Comparison of ENCODE assay signal across 8 cellular contexts in genomic region chr4:153792007-153792892, GRCh38. TPM values are rescaled to one million over a fixed set of nuclear protein-coding genes. Genes with fewer than 3 reads are reported as not detected.
DNase-seq lines count a peak whose midpoint lies in the region; FAIRE-seq and TF ChIP-seq lines count a peak whose summit lies in the region.

No MANE protein-coding gene starts in this region.

- peak overlapping the region; percentile 30 for H3K4ac ChIP-seq in H1 (replicated peaks; ENCODE audit: insufficient read length, low read depth, low read length)
- H3K4ac ChIP-seq in mesendoderm (ENCODE audit: low read depth, low read length), result no peak overlapping the region

- TF ChIP-seq CTCF in Peyer's patch (IDR thresholded peaks at IDR 0.05), result peak in 2 of 6 experiments; percentile 8 to 11
- peak in 2 of 3 experiments; percentile 76 to 78; a peak in 3 of 4 replicates for TF ChIP-seq CTCF in H1 (IDR thresholded peaks at IDR 0.05; ENCODE audit: control extremely low read depth in 1 of 3, insufficient read depth in 1 of 3, low read depth in 1 of 3, low read length in 3 of 3)

- H2BK15ac ChIP-seq in H1 (ENCODE audit: low read length) (peak overlapping the region; percentile 96), mesendoderm (replicated peaks; ENCODE audit: low read depth) (no peak overlapping the region)

- H3K14ac ChIP-seq in H1 (ENCODE audit: insufficient read length), result no peak overlapping the region

- peaks cover 12 to 16% of the 10 kb centered on the region in 2 experiments for H3K79me2 ChIP-seq in H1 (ENCODE audit: control insufficient read depth in 1 of 2, insufficient read depth in 2 of 2, low read length in 2 of 2)
- peaks cover 15% of the 10 kb centered on the region for H3K79me2 ChIP-seq in mesendoderm (ENCODE audit: control insufficient read depth, insufficient read depth, low read length)

- H3K4me2 ChIP-seq in H1 (ENCODE audit: insufficient read depth in 1 of 2, low read depth in 2 of 2, low read length in 2 of 2) (peak overlapping the region; percentile 85 to 96), mesendoderm (ENCODE audit: low read length) (peak overlapping the region; percentile 83)

- H3K23ac ChIP-seq in H1 (ENCODE audit: insufficient read length) (no peak overlapping the region), mesendoderm (ENCODE audit: low read length) (no peak overlapping the region)

- H3K4me3 ChIP-seq in Peyer's patch, result peak overlapping the region in 3 of 4 donors; percentile 1 to 20 (median 2)
- H3K4me3 ChIP-seq in H1 (ENCODE audit: extremely low read depth in 1 of 4, insufficient read depth in 2 of 4, low read depth in 3 of 4, low read length in 4 of 4), result peak overlapping the region; percentile 59 to 94 (median 78)
- peak overlapping the region; percentile 42 for H3K4me3 ChIP-seq in mesendoderm (ENCODE audit: low read length)

- in situ Hi-C loops in ACHN (cut with HindIII; ENCODE audit: low pct_ligation_motif_present, low pct_unique_long_range_greater_than_20kb, low sequenced_read_pairs), result no loop called here

- no peak for TF ChIP-seq POLR2A in Peyer's patch (IDR thresholded peaks at IDR 0.05)
- TF ChIP-seq POLR2A in H1 (IDR thresholded peaks at IDR 0.05; ENCODE audit: control extremely low read depth in 1 of 2, low read depth in 2 of 2, low read length in 2 of 2), result peak in 1 of 2 experiments; percentile 48; a peak in 1 of 3 replicates

- H4K5ac ChIP-seq in H1 (ENCODE audit: insufficient read length, low read depth, low read length), result no peak overlapping the region
- H4K5ac ChIP-seq in mesendoderm (ENCODE audit: low read length), result no peak overlapping the region

- H4K91ac ChIP-seq in H1 (replicated peaks; ENCODE audit: insufficient read length, low read length), result peak overlapping the region; percentile 98

- TF ChIP-seq RAD21 in H1 (IDR thresholded peaks at IDR 0.05 in 1 of 2, conservative IDR thresholded peaks at IDR 0.05 in 1 of 2; ENCODE audit: low read depth in 2 of 2, low read length in 2 of 2), result peak; percentile 73 to 81

- H3K56ac ChIP-seq in H1 (replicated peaks; ENCODE audit: insufficient read length, low read depth, low read length) (no peak overlapping the region), mesendoderm (ENCODE audit: low read length) (peak overlapping the region; percentile 89)

- peak in 1 of 2 experiments; percentile 29; a peak in 1 of 3 replicates for TF ChIP-seq EP300 in H1 (IDR thresholded peaks at IDR 0.05; ENCODE audit: borderline replicate concordance in 1 of 2, low read depth in 2 of 2, low read length in 2 of 2)

- H2BK120ac ChIP-seq in H1 (replicated peaks; ENCODE audit: low read depth, low read length), result peak overlapping the region; percentile 30
- H2BK120ac ChIP-seq in mesendoderm (ENCODE audit: low read depth, low read length), result peak overlapping the region; percentile 5

- H3K79me1 ChIP-seq in H1 (ENCODE audit: low read depth, low read length) (peaks cover 4% of the 10 kb centered on the region; the same call in 1 of the 2 replicates), mesendoderm (ENCODE audit: low read length) (no peaks in the 10 kb centered on the region)

- peak overlapping the region; percentile 75 for H2AK5ac ChIP-seq in H1 (ENCODE audit: low read depth, low read length)
- no peak overlapping the region for H2AK5ac ChIP-seq in mesendoderm (ENCODE audit: low read length)

- peak overlapping the region; percentile 98 for H2BK12ac ChIP-seq in H1 (ENCODE audit: low read depth, low read length)

- H3K9me3 ChIP-seq in ES-I3 (ENCODE audit: control insufficient read depth, insufficient read depth, low read length) (no peaks in the 10 kb centered on the region), Peyer's patch (no peaks in the 10 kb centered on the region), H1 (ENCODE audit: insufficient read depth in 2 of 2, low read depth in 1 of 2, low read length in 1 of 2) (no peaks in the 10 kb centered on the region)

- POLR2A ChIA-PET in H1 (lab: Charles Lee; ENCODE audit: partially characterized antibody), result interaction anchor here (0.6 to 5.1 kb wide), 9 partner anchors 9 to 557 kb away, joined by 3 to 77 read pairs (median 6); no protein-coding TSS in a partner anchor

- H3K27me3 ChIP-seq in Peyer's patch (peaks cover 0 to 55% of the 10 kb centered on the region in 2 donors), H1 (replicated peaks in 1 of 4; ENCODE audit: control insufficient read depth in 3 of 4, extremely low read depth in 1 of 4, insufficient read depth in 3 of 4, low read length in 3 of 4) (peaks cover 0 to 11% (median 8%) of the 10 kb centered on the region in 4 experiments; a peak in 5 of 7 replicates), mesendoderm (ENCODE audit: insufficient read depth, low read length, poor library complexity) (no peaks in the 10 kb centered on the region)

- peak overlapping the region; percentile 95 for H3K18ac ChIP-seq in H1 (ENCODE audit: extremely low read depth, low read length)
- H3K18ac ChIP-seq in mesendoderm (ENCODE audit: low read length), result peak overlapping the region; percentile 44

- H3K9ac ChIP-seq in ES-I3 (ENCODE audit: low read depth, low read length) (peak overlapping the region; percentile 60), H1 (replicated peaks in 1 of 4; ENCODE audit: extremely low read depth in 1 of 4, low read depth in 3 of 4, low read length in 3 of 4) (peak overlapping the region in 3 of 4 experiments; percentile 75 to 82 (median 78); a peak in 6 of 7 replicates), mesendoderm (ENCODE audit: low read length) (peak overlapping the region; percentile 81)

- peaks cover 0 to 4% of the 10 kb centered on the region in 2 experiments for H4K20me1 ChIP-seq in H1 (replicated peaks in 1 of 2; ENCODE audit: control insufficient read depth in 1 of 2, insufficient read depth in 2 of 2, low read length in 2 of 2)

- H2BK20ac ChIP-seq in H1 (ENCODE audit: low read length), result peak overlapping the region; percentile 87; the same call in 1 of the 2 replicates

- H2BK5ac ChIP-seq in H1 (ENCODE audit: low read depth, low read length) (peak overlapping the region; percentile 97; the same call in 1 of the 2 replicates), mesendoderm (ENCODE audit: low read length) (no peak overlapping the region)

- peak overlapping the region; percentile 64; the same call in 1 of the 2 replicates for H2AFZ ChIP-seq in H1 (ENCODE audit: low read length)

- H3K23me2 ChIP-seq in H1 (ENCODE audit: low read depth, low read length), result peaks cover 29% of the 10 kb centered on the region

- DNase-seq in Peyer's patch (peak in 2 of 3 donors; percentile 53 to 66), H1 (ENCODE audit: low read depth in 1 of 2, low spot score in 2 of 2) (peak; percentile 85 to 97), mesendoderm (peak; percentile 97), substantia nigra (lab: John Stamatoyannopoulos, UW) (peak in 32 of 49 donors; percentile 2 to 59 (median 26)), ACHN (no peak), NCI-H748 (lab: John Stamatoyannopoulos, UW; ENCODE audit: unreplicated experiment) (no peak), activated gamma-delta T cell treated with Interleukin-2 at 50 U/mL for 16 hours (no peak)

- H3K4me1 ChIP-seq in ES-I3 (ENCODE audit: insufficient read depth, low read length), result no peaks in the 10 kb centered on the region
- H3K4me1 ChIP-seq in Peyer's patch, result peaks cover 0 to 38% (median 7%) of the 10 kb centered on the region in 4 donors
- H3K4me1 ChIP-seq in H1 (replicated peaks in 1 of 4; ENCODE audit: control insufficient read depth in 3 of 4, insufficient read depth in 4 of 4, low read length in 3 of 4), result peaks cover 0 to 18% (median 12%) of the 10 kb centered on the region in 4 experiments; a peak in 6 of 7 replicates
- H3K4me1 ChIP-seq in mesendoderm (ENCODE audit: control insufficient read depth, low read depth, low read length), result peaks cover 8% of the 10 kb centered on the region

- 6% methylated on average over 41 of the region's 53 CpGs; no CpG with 5 or more reads in 1 of the 2 experiments for WGBS in H1 (ENCODE audit: extremely low coverage in 1 of 2, insufficient coverage in 1 of 2, insufficient read length in 1 of 2, insufficient replicate concordance in 2 of 2, low coverage in 1 of 2, low lambda C conversion rate in 2 of 2, missing lambda C conversion rate in 1 of 2), 2 experiments
- no CpG with 5 or more reads among the region's 53 CpGs for WGBS in mesendoderm (ENCODE audit: extremely low coverage, insufficient coverage, low lambda C conversion rate)

- H4K8ac ChIP-seq in H1 (ENCODE audit: extremely low read depth, insufficient read depth, low read length) (peak overlapping the region; percentile 87; the same call in 1 of the 2 replicates), mesendoderm (ENCODE audit: low read depth, low read length) (no peak overlapping the region)

- CTCF ChIA-PET in H1 (lab: Charles Lee; ENCODE audit: partially characterized antibody), result interaction anchor here (0.7 to 9.5 kb wide), 44 partner anchors 10 to 715 kb away, joined by 3 to 117 read pairs (median 4); no protein-coding TSS in a partner anchor

- H3K27ac ChIP-seq in Peyer's patch (no peak overlapping the region), H1 (ENCODE audit: low read depth, low read length) (no peak overlapping the region), mesendoderm (ENCODE audit: low read depth, low read length) (no peak overlapping the region), substantia nigra (ENCODE audit: low read depth, low read length, poor library complexity, severe bottlenecking) (no peak overlapping the region)

- peak; percentile 86 for FAIRE-seq in H1 (lab: Jason Lieb, UNC)

- H3K36me3 ChIP-seq in ES-I3 (ENCODE audit: insufficient read depth, low read length) (no peaks in the 10 kb centered on the region), Peyer's patch (no peaks in the 10 kb centered on the region), H1 (ENCODE audit: control insufficient read depth in 2 of 4, insufficient read depth in 4 of 4, low read length in 3 of 4) (no peaks in the 10 kb centered on the region), mesendoderm (ENCODE audit: control insufficient read depth, insufficient read depth, low read length) (no peaks in the 10 kb centered on the region)

RNA-seq across cellular contexts. Expression of gene SFRP2, which starts 3.4 kb away (rescaled TPM):
- total RNA-seq in Peyer's patch, result 10 to 100 TPM in 3 of 4 donors, 1 to 10 TPM in 1; 7.2 to 20.3 (median 18.7) TPM
- 342 and 354 TPM in 2 replicates for total RNA-seq in H1 (2021; fragmentation: NEBNext Ultra II Directional; extraction: Animal tissue kit (Norgen Biotek cat#: 25700))
- polyA plus RNA-seq in H1 (2011; rRNA removed), result 108 and 177 TPM in 2 replicates
- polyA plus RNA-seq in H1 (2011; cell fraction: cytosol; rRNA removed), result 73.3 TPM
- 124 TPM for polyA plus RNA-seq in H1 (2011; cell fraction: nucleus; rRNA removed)
- polyA plus RNA-seq in H1 (2012, experiment 1 of 2), result 338 to 388 TPM (median 363 TPM) in 4 replicates
- 372 TPM for polyA plus RNA-seq in H1 (2012, experiment 2 of 2)
- polyA plus RNA-seq in H1 (2013, experiment 1 of 2), result 748 TPM
- polyA plus RNA-seq in H1 (2013, experiment 2 of 2), result 812 TPM
- polyA minus RNA-seq in H1 (2011; rRNA and poly(A)+ RNA removed), result 54.6 and 56.4 TPM in 2 replicates
- polyA minus RNA-seq in H1 (2011; cell fraction: cytosol; rRNA and poly(A)+ RNA removed), result 119 TPM
- 63.1 TPM for polyA minus RNA-seq in H1 (2011; cell fraction: nucleus; rRNA and poly(A)+ RNA removed)
- 287 TPM for polyA plus RNA-seq in mesendoderm (2013, experiment 1 of 2)
- 303 TPM for polyA plus RNA-seq in mesendoderm (2013, experiment 2 of 2)

RNA-seq across cellular contexts. Expression of gene RNF175, which starts 32.4 kb away (rescaled TPM):
- total RNA-seq in Peyer's patch, result not detected
- 7.3 and 7.9 TPM in 2 replicates for total RNA-seq in H1 (2021; fragmentation: NEBNext Ultra II Directional; extraction: Animal tissue kit (Norgen Biotek cat#: 25700))
- polyA plus RNA-seq in H1 (2011; rRNA removed), result 4.7 and 9.8 TPM in 2 replicates
- 7.9 TPM for polyA plus RNA-seq in H1 (2011; cell fraction: cytosol; rRNA removed)
- 8.2 TPM for polyA plus RNA-seq in H1 (2011; cell fraction: nucleus; rRNA removed)
- 7.0 to 11.4 TPM (median 7.5 TPM) in 4 replicates for polyA plus RNA-seq in H1 (2012, experiment 1 of 2)
- polyA plus RNA-seq in H1 (2012, experiment 2 of 2), result 3.4 TPM
- polyA plus RNA-seq in H1 (2013, experiment 1 of 2), result 5.1 TPM
- polyA plus RNA-seq in H1 (2013, experiment 2 of 2), result 4.8 TPM
- 17.9 and 20.3 TPM in 2 replicates for polyA minus RNA-seq in H1 (2011; rRNA and poly(A)+ RNA removed)
- 7.5 TPM for polyA minus RNA-seq in H1 (2011; cell fraction: cytosol; rRNA and poly(A)+ RNA removed)
- polyA minus RNA-seq in H1 (2011; cell fraction: nucleus; rRNA and poly(A)+ RNA removed), result 29.8 TPM
- polyA plus RNA-seq in mesendoderm (2013, experiment 1 of 2), result 3.4 TPM
- polyA plus RNA-seq in mesendoderm (2013, experiment 2 of 2), result 3.4 TPM

Comparison
In these comparisons a context has a peak if more than half of its experiments do, and no peak if none do; other contexts are left out.
1. DNase-seq: peak in Peyer's patch (2 of 3), H1 (2 of 2), mesendoderm (single experiment) and substantia nigra (32 of 49); none in ACHN (single experiment), NCI-H748 (single experiment) and activated gamma-delta T cell treated with Interleukin-2 at 50 U/mL for 16 hours (single experiment).
2. H3K4me3 ChIP-seq: peak in every context shown above with its lines; median percentile 78 in H1; 42 in mesendoderm; 2 in Peyer's patch.
3. RNA of gene SFRP2, which starts 3.4 kb away (total RNA-seq): 342 to 354 TPM in H1; 7.2 to 20.3 TPM in Peyer's patch; every median in the first group is over 10 times any median in the second.
4. Peak in every context shown above with its lines, with median percentiles within 50 percentile points of each other: H3K9ac ChIP-seq.